ENCODE assay signal across 8 cellular contexts in genomic region chr3:53131136-53131495, GRCh38. TPM values are rescaled to one million over a fixed set of nuclear protein-coding genes. Genes with fewer than 3 reads are reported as not detected.
DNase-seq lines count a peak whose midpoint lies in the region; ATAC-seq, FAIRE-seq and TF ChIP-seq lines count a peak whose summit lies in the region.

No MANE protein-coding gene starts in this region.

- peak overlapping the region; percentile 75 for H3K4me3 ChIP-seq in Caco-2 (ENCODE audit: low read depth, low read length)
- H3K4me3 ChIP-seq in endodermal cell (ENCODE audit: low read length): peak overlapping the region; percentile 95
- peak overlapping the region in 1 of 4 donors; percentile 80 for H3K4me3 ChIP-seq in pancreas

- intact Hi-C loops in Caco-2 (cut with micrococcal nuclease; ENCODE audit: unreplicated experiment) (no loop called here), pancreas (cut with DNase I) (loop anchor here in 1 of 3 donors (5.0 kb wide), 1 partner anchor 66 kb away; no protein-coding TSS in a partner anchor)

- peaks cover 14% of the 10 kb centered on the region for H3K4me1 ChIP-seq in Caco-2
- H3K4me1 ChIP-seq in endodermal cell (ENCODE audit: control insufficient read depth, insufficient read depth, low read length): peaks cover 4% of the 10 kb centered on the region
- H3K4me1 ChIP-seq in pancreas: peaks cover 7 to 13% (median 9%) of the 10 kb centered on the region in 3 donors

- H3K27ac ChIP-seq in endodermal cell (ENCODE audit: low read depth, low read length) (no peak overlapping the region), pancreas (peak overlapping the region in 3 of 4 donors; percentile 81 to 90 (median 87))

- no peaks in the 10 kb centered on the region for H3K36me3 ChIP-seq in Caco-2 (ENCODE audit: control insufficient read depth, insufficient read depth, low read length)
- peaks cover 5% of the 10 kb centered on the region for H3K36me3 ChIP-seq in endodermal cell (ENCODE audit: control insufficient read depth, insufficient read depth, low read length)
- H3K36me3 ChIP-seq in pancreas: no peaks in the 10 kb centered on the region

- ATAC-seq in pancreas (no peak), HG03521 (IDR thresholded peaks at IDR 0.05; ENCODE audit: unreplicated experiment) (no peak)

- H3K27ac Mint-ChIP-seq in Caco-2 (ENCODE audit: unreplicated experiment): peak overlapping the region; percentile 77
- peak overlapping the region; percentile 98 for H3K27ac Mint-ChIP-seq in endodermal cell

- no peaks in the 10 kb centered on the region for H3K27me3 Mint-ChIP-seq in Caco-2 (ENCODE audit: insufficient read depth, unreplicated experiment)
- H3K27me3 Mint-ChIP-seq in endodermal cell (ENCODE audit: insufficient read depth): peaks cover 5% of the 10 kb centered on the region

- H3K9me3 Mint-ChIP-seq in Caco-2 (ENCODE audit: unreplicated experiment): no peaks in the 10 kb centered on the region
- H3K9me3 Mint-ChIP-seq in endodermal cell: no peaks in the 10 kb centered on the region

- H3K4me3 Mint-ChIP-seq in Caco-2 (ENCODE audit: unreplicated experiment) (peak overlapping the region; percentile 84), endodermal cell (peak overlapping the region; percentile 90)

- TF ChIP-seq CTCF in Caco-2 (IDR thresholded peaks at IDR 0.05; ENCODE audit: insufficient read depth in 1 of 2, low read depth in 1 of 2, low read length in 1 of 2, severe bottlenecking in 1 of 2, unreplicated experiment in 1 of 2) (no peak), endodermal cell (conservative IDR thresholded peaks at IDR 0.05) (no peak), pancreas (IDR thresholded peaks at IDR 0.05) (no peak)

- FAIRE-seq in pancreas (lab: Jason Lieb, UNC) (no peak), RCC 7860 (lab: Jason Lieb, UNC) (no peak)

- POLR2A ChIA-PET in Caco-2 (lab: Charles Lee): no interaction called here

- no peaks in the 10 kb centered on the region for H3K27me3 ChIP-seq in Caco-2 (replicated peaks; ENCODE audit: control insufficient read depth, insufficient read depth, low read length)
- no peaks in the 10 kb centered on the region for H3K27me3 ChIP-seq in endodermal cell (ENCODE audit: control insufficient read depth, insufficient read depth, low read length, poor library complexity, severe bottlenecking)
- H3K27me3 ChIP-seq in pancreas: no peaks in the 10 kb centered on the region

- WGBS in endodermal cell (ENCODE audit: insufficient coverage in 1 of 2, insufficient read length in 1 of 2), 2 experiments: 83 to 91% methylated on average over 3 to 4 of the region's 4 CpGs
- 66 to 68% methylated on average over 4 of the region's 4 CpGs for WGBS in pancreas, 2 donors

- H3K9ac ChIP-seq in endodermal cell (ENCODE audit: extremely low read depth, low read length, poor library complexity, severe bottlenecking): peak overlapping the region; percentile 88

- H3K4me1 Mint-ChIP-seq in Caco-2 (ENCODE audit: low read depth, unreplicated experiment) (peaks cover 18% of the 10 kb centered on the region), endodermal cell (peaks cover 17% of the 10 kb centered on the region)

- H3K36me3 Mint-ChIP-seq in Caco-2 (ENCODE audit: insufficient read depth, unreplicated experiment) (peaks cover 7% of the 10 kb centered on the region), endodermal cell (ENCODE audit: low read depth) (no peaks in the 10 kb centered on the region)

- H3K9me3 ChIP-seq in Caco-2: no peaks in the 10 kb centered on the region
- no peaks in the 10 kb centered on the region for H3K9me3 ChIP-seq in endodermal cell (ENCODE audit: control insufficient read depth, low read length)
- no peaks in the 10 kb centered on the region for H3K9me3 ChIP-seq in pancreas

- CTCF ChIA-PET in Caco-2 (lab: Charles Lee): no interaction called here

- no TSS peak for BruUV-seq in Caco-2 (replicated peaks; lab: Mats Ljungman, UMichigan)

- DNase-seq in Caco-2: no peak
- DNase-seq in OCI-M1 (lab: John Stamatoyannopoulos, UW): peak; percentile 74
- no peak for DNase-seq in endodermal cell
- DNase-seq in pancreas: no peak
- no peak for DNase-seq in hepatic stellate cell (ENCODE audit: low spot score)
- no peak for DNase-seq in activated CD4-positive, alpha-beta T cell treated with anti-CD3 and anti-CD28 coated beads, Interleukin-2, amount 50 U/mL, for 48 hours
- no peak for DNase-seq in RCC 7860 (ENCODE audit: low spot score)

RNA-seq across cellular contexts. Expression of gene RFT1, which starts 0.9 kb away (rescaled TPM):
- 33.1 and 35.7 TPM in 2 replicates for total RNA-seq in Caco-2 (2022)
- total RNA-seq in endodermal cell: 10 to 100 TPM; 29.3 to 35.2 TPM
- 27.5 TPM for polyA plus RNA-seq in endodermal cell (2013, experiment 1 of 2)
- 22.1 TPM for polyA plus RNA-seq in endodermal cell (2013, experiment 2 of 2)
- 10 to 100 TPM; 10.4 to 20.4 (median 17.8) TPM for total RNA-seq in pancreas
- 1 to 10 TPM; 6.9 TPM for polyA plus RNA-seq in pancreas

RNA-seq across cellular contexts. Expression of gene PRKCD, which starts 29.9 kb away (rescaled TPM):
- total RNA-seq in Caco-2 (2022): 30.9 and 31.5 TPM in 2 replicates
- total RNA-seq in endodermal cell: 10 to 100 TPM; 19.9 to 26.6 TPM
- polyA plus RNA-seq in endodermal cell (2013, experiment 1 of 2): 14.3 TPM
- polyA plus RNA-seq in endodermal cell (2013, experiment 2 of 2): 15.7 TPM
- 10 to 100 TPM; 10.7 to 32.5 (median 14.6) TPM for total RNA-seq in pancreas
- 10 to 100 TPM; 13.4 to 22.6 TPM for polyA plus RNA-seq in pancreas
